In the genomic region with DNA sequence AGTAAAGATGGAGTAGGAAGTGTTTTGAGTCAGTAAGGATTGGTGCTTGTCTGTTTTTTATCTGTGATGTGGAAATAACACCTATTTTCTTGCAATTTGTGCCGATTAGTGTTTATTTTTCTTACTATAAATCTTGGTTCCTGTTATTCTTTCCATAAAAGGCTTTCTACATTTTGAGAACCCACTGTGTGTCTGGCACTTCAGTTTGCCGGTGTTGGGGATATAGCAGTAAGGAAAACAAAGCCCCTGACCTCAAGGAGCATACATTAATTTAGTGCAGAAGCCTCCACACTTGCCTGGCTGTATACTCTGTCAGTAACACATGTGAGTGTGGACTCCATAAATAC, we compare ENCODE assay signal across 12 cellular contexts. TPM values are rescaled to one million over a fixed set of nuclear protein-coding genes. Genes with fewer than 3 reads are reported as not detected.
DNase-seq lines count a peak whose midpoint lies in the region; ATAC-seq and TF ChIP-seq lines count a peak whose summit lies in the region.
"Had no signal": no experiment of that assay in that cellular context is flagged by ENCODE, and none has a peak within 500 bp of the region (broad histone marks: within the 10 kb centered on the region; RNA-seq: fewer than 3 reads in every experiment).

No MANE protein-coding gene starts in this region.

- H3F3A ChIP-seq in SU-DHL-6 (ENCODE audit: insufficient read depth): peaks cover 37% of the 10 kb centered on the region; the same call in 1 of the 2 replicates

- no peak for ATAC-seq in stimulated activated memory B cell treated with anti-CD40 and anti-IgM and Interleukin-4, amounts not matched to agents 10 μg/mL and 1 μg/mL and 100 μg/mL, for 72 hours
- ATAC-seq in HG03039 (IDR thresholded peaks at IDR 0.05; ENCODE audit: unreplicated experiment): no peak
- ATAC-seq: HCT116 had no signal

- H3K27me3 ChIP-seq in SU-DHL-6 (ENCODE audit: low read length) (no peaks in the 10 kb centered on the region), esophagus squamous epithelium (no peaks in the 10 kb centered on the region)

- H3K36me3 ChIP-seq in SU-DHL-6 (ENCODE audit: low read length): peaks cover 59% of the 10 kb centered on the region
- H3K36me3 ChIP-seq in esophagus squamous epithelium: peaks cover 12 to 94% (median 28%) of the 10 kb centered on the region in 3 donors

- H3K4me2 ChIP-seq in SU-DHL-6 (ENCODE audit: low read depth, low read length, poor library complexity, severe bottlenecking): peak overlapping the region; percentile 40

- no peaks in the 10 kb centered on the region for H3K27me3 Mint-ChIP-seq in activated naive CD4-positive, alpha-beta T cell treated with anti-CD3 and anti-CD28 coated beads, Interleukin-2, amount 10 ng/mL, durations not matched to agents 7 days and 5 days
- no peaks in the 10 kb centered on the region for H3K27me3 Mint-ChIP-seq in dendritic cell treated with granulocyte-macrophage colony-stimulating factor and Interleukin-4, amounts not matched to agents 40 ng/mL and 50 ng/mL, for 4 days
- no peaks in the 10 kb centered on the region for H3K27me3 Mint-ChIP-seq in stimulated activated memory B cell treated with anti-CD40 and anti-IgM and Interleukin-4, amounts not matched to agents 10 μg/mL and 1 μg/mL and 100 μg/mL, for 72 hours

- DNase-seq in activated naive CD4-positive, alpha-beta T cell treated with anti-CD3 and anti-CD28 coated beads, Interleukin-2, amount 10 ng/mL, durations not matched to agents 7 days and 5 days: no peak
- no peak for DNase-seq in activated naive CD4-positive, alpha-beta T cell treated with anti-CD3 and anti-CD28 coated beads, Interleukin-2, amount 50 U/mL, for 16 hours
- DNase-seq in stimulated activated CD4-positive, alpha-beta T cell treated with anti-CD3 and anti-CD28 coated beads, Interleukin-1b, Interleukin-23, amount 100 ng/mL, for 48 hours: no peak
- DNase-seq in esophagus squamous epithelium (lab: John Stamatoyannopoulos, UW): no peak
- DNase-seq: psoas muscle, SIG-M5 had no signal

- peaks cover 57% of the 10 kb centered on the region for H3K36me3 Mint-ChIP-seq in activated naive CD4-positive, alpha-beta T cell treated with anti-CD3 and anti-CD28 coated beads, Interleukin-2, amount 10 ng/mL, durations not matched to agents 7 days and 5 days
- H3K36me3 Mint-ChIP-seq in dendritic cell treated with granulocyte-macrophage colony-stimulating factor and Interleukin-4, amounts not matched to agents 40 ng/mL and 50 ng/mL, for 4 days (ENCODE audit: low read depth): peaks cover 89% of the 10 kb centered on the region
- peaks cover 54% of the 10 kb centered on the region for H3K36me3 Mint-ChIP-seq in stimulated activated memory B cell treated with anti-CD40 and anti-IgM and Interleukin-4, amounts not matched to agents 10 μg/mL and 1 μg/mL and 100 μg/mL, for 72 hours

- H3K27ac Mint-ChIP-seq in activated naive CD4-positive, alpha-beta T cell treated with anti-CD3 and anti-CD28 coated beads, Interleukin-2, amount 10 ng/mL, durations not matched to agents 7 days and 5 days: peak overlapping the region; percentile 87
- peak overlapping the region; percentile 17 for H3K27ac Mint-ChIP-seq in dendritic cell treated with granulocyte-macrophage colony-stimulating factor and Interleukin-4, amounts not matched to agents 40 ng/mL and 50 ng/mL, for 4 days
- peak overlapping the region; percentile 31 for H3K27ac Mint-ChIP-seq in stimulated activated memory B cell treated with anti-CD40 and anti-IgM and Interleukin-4, amounts not matched to agents 10 μg/mL and 1 μg/mL and 100 μg/mL, for 72 hours

- peaks cover 0 to 16% (median 0%) of the 10 kb centered on the region in 3 donors for H3K4me1 ChIP-seq in esophagus squamous epithelium

- H3K27ac ChIP-seq in SU-DHL-6 (ENCODE audit: low read depth, low read length): peak overlapping the region; percentile 56
- H3K27ac ChIP-seq in esophagus squamous epithelium: no peak overlapping the region
- H3K27ac ChIP-seq: psoas muscle had no signal

- no peak for TF ChIP-seq POLR2A in esophagus squamous epithelium (IDR thresholded peaks at IDR 0.05)

- no peak overlapping the region for H2AFZ ChIP-seq in SU-DHL-6 (ENCODE audit: low read depth, low read length, severe bottlenecking)

- peaks cover 42% of the 10 kb centered on the region for H3K4me1 Mint-ChIP-seq in activated naive CD4-positive, alpha-beta T cell treated with anti-CD3 and anti-CD28 coated beads, Interleukin-2, amount 10 ng/mL, durations not matched to agents 7 days and 5 days
- H3K4me1 Mint-ChIP-seq in dendritic cell treated with granulocyte-macrophage colony-stimulating factor and Interleukin-4, amounts not matched to agents 40 ng/mL and 50 ng/mL, for 4 days (ENCODE audit: low read depth): peaks cover 19% of the 10 kb centered on the region
- peaks cover 27% of the 10 kb centered on the region for H3K4me1 Mint-ChIP-seq in stimulated activated memory B cell treated with anti-CD40 and anti-IgM and Interleukin-4, amounts not matched to agents 10 μg/mL and 1 μg/mL and 100 μg/mL, for 72 hours

- no peak overlapping the region for H3K4me3 Mint-ChIP-seq in activated naive CD4-positive, alpha-beta T cell treated with anti-CD3 and anti-CD28 coated beads, Interleukin-2, amount 10 ng/mL, durations not matched to agents 7 days and 5 days
- H3K4me3 Mint-ChIP-seq in dendritic cell treated with granulocyte-macrophage colony-stimulating factor and Interleukin-4, amounts not matched to agents 40 ng/mL and 50 ng/mL, for 4 days: no peak overlapping the region
- H3K4me3 Mint-ChIP-seq in stimulated activated memory B cell treated with anti-CD40 and anti-IgM and Interleukin-4, amounts not matched to agents 10 μg/mL and 1 μg/mL and 100 μg/mL, for 72 hours: no peak overlapping the region

- no peak for TF ChIP-seq CTCF in SU-DHL-6 (IDR thresholded peaks at IDR 0.05; ENCODE audit: insufficient read depth, low read length, poor library complexity, severe bottlenecking)
- no peak for TF ChIP-seq CTCF in esophagus squamous epithelium (IDR thresholded peaks at IDR 0.05)

- WGBS in esophagus squamous epithelium, 2 donors: 51 to 69% methylated on average over 2 of the region's 2 CpGs

- H3K9me3 ChIP-seq in SU-DHL-6 (ENCODE audit: insufficient read depth, low read length) (no peaks in the 10 kb centered on the region), esophagus squamous epithelium (no peaks in the 10 kb centered on the region)
- H3K9me3 ChIP-seq: psoas muscle had no signal

- H3K9me2 ChIP-seq in SU-DHL-6 (replicated peaks; ENCODE audit: insufficient read depth, low read length): no peaks in the 10 kb centered on the region

- no peak overlapping the region for H3K4me3 ChIP-seq in SU-DHL-6 (ENCODE audit: insufficient read depth, low read length, poor library complexity, severe bottlenecking)
- H3K4me3 ChIP-seq in esophagus squamous epithelium: no peak overlapping the region
- H3K4me3 ChIP-seq: coronary artery, psoas muscle had no signal

- H3K9me3 Mint-ChIP-seq in activated naive CD4-positive, alpha-beta T cell treated with anti-CD3 and anti-CD28 coated beads, Interleukin-2, amount 10 ng/mL, durations not matched to agents 7 days and 5 days: no peaks in the 10 kb centered on the region
- H3K9me3 Mint-ChIP-seq in dendritic cell treated with granulocyte-macrophage colony-stimulating factor and Interleukin-4, amounts not matched to agents 40 ng/mL and 50 ng/mL, for 4 days: no peaks in the 10 kb centered on the region
- no peaks in the 10 kb centered on the region for H3K9me3 Mint-ChIP-seq in stimulated activated memory B cell treated with anti-CD40 and anti-IgM and Interleukin-4, amounts not matched to agents 10 μg/mL and 1 μg/mL and 100 μg/mL, for 72 hours

- H4K20me1 ChIP-seq in SU-DHL-6 (ENCODE audit: low read depth, low read length): peaks cover 3% of the 10 kb centered on the region; the same call in 1 of the 2 replicates

- intact Hi-C loops in dendritic cell treated with granulocyte-macrophage colony-stimulating factor and Interleukin-4, amounts not matched to agents 40 ng/mL and 50 ng/mL, for 4 days (cut with micrococcal nuclease): no loop called here
- intact Hi-C loops in esophagus squamous epithelium (cut with DNase I): no loop called here

- no peak overlapping the region for H3K9ac ChIP-seq in SU-DHL-6 (ENCODE audit: low read length)

- CTCF ChIA-PET in activated naive CD4-positive, alpha-beta T cell treated with anti-CD3 and anti-CD28 coated beads, Interleukin-2, amount 10 ng/mL, durations not matched to agents 7 days and 5 days (lab: Charles Lee): interaction anchor here (0.9 to 2.8 kb wide), 6 partner anchors 10 to 119 kb away, joined by 3 to 11 read pairs (median 4); no protein-coding TSS in a partner anchor

- H3K79me2 ChIP-seq in SU-DHL-6 (ENCODE audit: insufficient read depth, low read length): peaks cover 35% of the 10 kb centered on the region

RNA-seq across cellular contexts. Expression of gene GARRE1, which starts 35.6 kb away (rescaled TPM):
- 10 to 100 TPM in 1 of 4 donors, 1 to 10 TPM in 3; 8.5 to 13.7 (median 9.2) TPM for total RNA-seq in esophagus squamous epithelium

RNA-seq across cellular contexts. Expression of gene LSM14A, which starts 46.5 kb away (rescaled TPM):
- total RNA-seq in esophagus squamous epithelium: 100 to 1,000 TPM in 1 of 4 donors, 10 to 100 TPM in 3; 51.5 to 110 (median 62.9) TPM

Comparison
In these comparisons a context has a peak if more than half of its experiments do, and no peak if none do; other contexts are left out.
1. H3K27ac Mint-ChIP-seq: peak in every context shown above with its lines; median percentile 87 in activated naive CD4-positive, alpha-beta T cell treated with anti-CD3 and anti-CD28 coated beads, Interleukin-2, amount 10 ng/mL, durations not matched to agents 7 days and 5 days; 31 in stimulated activated memory B cell treated with anti-CD40 and anti-IgM and Interleukin-4, amounts not matched to agents 10 μg/mL and 1 μg/mL and 100 μg/mL, for 72 hours; 17 in dendritic cell treated with granulocyte-macrophage colony-stimulating factor and Interleukin-4, amounts not matched to agents 40 ng/mL and 50 ng/mL, for 4 days.